1 cellular context compared by ENCODE assay signal in genomic region chr7:15236958-15237357, GRCh38.
TF ChIP-seq lines count a peak whose summit lies in the region.

No MANE protein-coding gene starts in this region.

TF ChIP-seq in HepG2, 621 proteins besides CTCF, POLR2A, EP300 and RAD21 (continued from another document):
- TF ChIP-seq DZIP1 (CRISPR knock-in tag; IDR thresholded peaks at IDR 0.05), result no peak
- TF ChIP-seq ZFP62 (CRISPR knock-in tag; IDR thresholded peaks at IDR 0.05), result no peak
- no peak for TF ChIP-seq PRPF4 (IDR thresholded peaks at IDR 0.05; ENCODE audit: low read depth, low read length, poor library complexity, severe bottlenecking)
- TF ChIP-seq ATF3 (CRISPR knock-in tag; IDR thresholded peaks at IDR 0.05), result no peak
- TF ChIP-seq MZF1 (CRISPR knock-in tag; IDR thresholded peaks at IDR 0.05; ENCODE audit: borderline replicate concordance), result no peak
